In genomic region chr22:45923212-45923611, GRCh38 we compare ENCODE assay signal across 22 cellular contexts. TPM values are rescaled to one million over a fixed set of nuclear protein-coding genes. Genes with fewer than 3 reads are reported as not detected.
DNase-seq lines count a peak whose midpoint lies in the region; ATAC-seq, FAIRE-seq and TF ChIP-seq lines count a peak whose summit lies in the region.
"Had no signal": no experiment of that assay in that cellular context is flagged by ENCODE, and none has a peak within 500 bp of the region (broad histone marks: within the 10 kb centered on the region; RNA-seq: fewer than 3 reads in every experiment).

No MANE protein-coding gene starts in this region.

- H3K14ac ChIP-seq in mesenchymal stem cell (ENCODE audit: low read length in 2 of 2), result no peak overlapping the region
- no peak overlapping the region for H3K14ac ChIP-seq in neuronal stem cell (ENCODE audit: low read length)

- no peaks in the 10 kb centered on the region for H3K79me2 ChIP-seq in HepG2 (ENCODE audit: insufficient read depth, low read length)

- TF ChIP-seq POLR2A in HepG2 (IDR thresholded peaks at IDR 0.05; ENCODE audit: insufficient read depth in 1 of 2, low read depth in 2 of 2, low read length in 2 of 2) (no peak), right lobe of liver (IDR thresholded peaks at IDR 0.05) (no peak), heart left ventricle (IDR thresholded peaks at IDR 0.05) (no peak)

- no peak overlapping the region for H4K8ac ChIP-seq in mesenchymal stem cell (ENCODE audit: low read length)
- H4K8ac ChIP-seq in neuronal stem cell (ENCODE audit: low read depth, low read length), result peak overlapping the region; percentile 52

- H2BK5ac ChIP-seq in mesenchymal stem cell (ENCODE audit: low read depth, low read length, poor library complexity, severe bottlenecking), result no peak overlapping the region
- no peak overlapping the region for H2BK5ac ChIP-seq in neuronal stem cell (ENCODE audit: low read length)

- H2AFZ ChIP-seq in HepG2 (ENCODE audit: low read length) (no peak overlapping the region), mesenchymal stem cell (ENCODE audit: low read depth, low read length) (no peak overlapping the region), neuronal stem cell (ENCODE audit: low read length) (no peak overlapping the region)

- TF ChIP-seq CTCF in HepG2 (CRISPR knock-in tag; IDR thresholded peaks at IDR 0.05), result no peak
- no peak for TF ChIP-seq CTCF in right lobe of liver (IDR thresholded peaks at IDR 0.05)
- no peak for TF ChIP-seq CTCF in heart left ventricle (IDR thresholded peaks at IDR 0.05)

- TF ChIP-seq RAD21 in HepG2 (CRISPR knock-in tag; IDR thresholded peaks at IDR 0.05), result no peak

- CTCF ChIA-PET in HepG2 (lab: Yijun Ruan, JAX; ENCODE audit: low intra/inter-chr PET ratio, low total read pairs), result no interaction called here

- H2BK12ac ChIP-seq in mesenchymal stem cell (ENCODE audit: low read length in 2 of 2) (no peak overlapping the region), neuronal stem cell (ENCODE audit: low read length) (peak overlapping the region; percentile 14)

- DNase-seq in HepG2 (ENCODE audit: low spot score) (no peak), right lobe of liver (no peak), mesenchymal stem cell (no peak), neuronal stem cell (ENCODE audit: low spot score) (no peak), heart left ventricle (no peak)
- DNase-seq: AML-193; Caco-2; CD4-positive, alpha-beta T cell; CD8-positive, alpha-beta T cell; DMS79 treated with DMSO at 0.1 percent for 48 hours; GF-D8 had no signal

- H3K9ac ChIP-seq in HepG2 (ENCODE audit: insufficient read depth, low read depth, low read length), result no peak overlapping the region
- no peak overlapping the region for H3K9ac ChIP-seq in mesenchymal stem cell (ENCODE audit: low read length)
- H3K9ac ChIP-seq in neuronal stem cell (ENCODE audit: low read depth, low read length, poor library complexity), result no peak overlapping the region
- H3K9ac ChIP-seq: BLaER1 treated with 17β-estradiol and CSF1 and Interleukin-3, amounts not matched to agents 10 nM and 100 nM had no signal

- H3K4me1 ChIP-seq in HepG2 (ENCODE audit: insufficient read depth, low read length), result no peaks in the 10 kb centered on the region
- H3K4me1 ChIP-seq in right lobe of liver, result no peaks in the 10 kb centered on the region
- H3K4me1 ChIP-seq in mesenchymal stem cell (ENCODE audit: control insufficient read depth, insufficient read depth, low read depth, low read length), result peaks cover 66% of the 10 kb centered on the region
- peaks cover 0 to 1% of the 10 kb centered on the region in 2 donors for H3K4me1 ChIP-seq in neuronal stem cell (ENCODE audit: control insufficient read depth in 2 of 2, insufficient read depth in 1 of 2, low read depth in 1 of 2, low read length in 2 of 2)
- H3K4me1 ChIP-seq in heart left ventricle, result no peaks in the 10 kb centered on the region
- H3K4me1 ChIP-seq: Caco-2 had no signal

- no peak for ATAC-seq in HepG2
- no peak for ATAC-seq in right lobe of liver
- no peak for ATAC-seq in HG03159 (IDR thresholded peaks at IDR 0.05; ENCODE audit: unreplicated experiment)
- ATAC-seq in GM19467 (IDR thresholded peaks at IDR 0.05; ENCODE audit: unreplicated experiment), result no peak
- ATAC-seq in heart left ventricle, result no peak
- ATAC-seq: A549; CD8-positive, alpha-beta T cell had no signal

- in situ Hi-C loops in HepG2 (cut with HindIII; ENCODE audit: extremely low pct_ligation_motif_present, low pct_unique_long_range_greater_than_20kb), result no loop called here

- POLR2A ChIA-PET in HepG2 (lab: Yijun Ruan, JAX), result no interaction called here

- H3K23ac ChIP-seq in mesenchymal stem cell (ENCODE audit: low read length in 2 of 2) (no peak overlapping the region), neuronal stem cell (ENCODE audit: low read depth, low read length, poor library complexity) (no peak overlapping the region)

- H2BK15ac ChIP-seq in mesenchymal stem cell (ENCODE audit: low read depth, poor library complexity, severe bottlenecking), result no peak overlapping the region
- no peak overlapping the region for H2BK15ac ChIP-seq in neuronal stem cell (ENCODE audit: low read length)

- no peaks in the 10 kb centered on the region for H4K20me1 ChIP-seq in HepG2 (ENCODE audit: insufficient read depth, low read length)

- no peak overlapping the region for H3K4me3 ChIP-seq in HepG2 (replicated peaks in 1 of 3; ENCODE audit: insufficient read depth in 1 of 3, low read depth in 2 of 3, low read length in 3 of 3)
- H3K4me3 ChIP-seq in right lobe of liver, result no peak overlapping the region
- H3K4me3 ChIP-seq in mesenchymal stem cell (ENCODE audit: insufficient read depth in 1 of 2, low read depth in 1 of 2, low read length in 2 of 2), result no peak overlapping the region
- H3K4me3 ChIP-seq in neuronal stem cell (ENCODE audit: low read length in 2 of 2), result no peak overlapping the region
- no peak overlapping the region for H3K4me3 ChIP-seq in heart left ventricle
- H3K4me3 ChIP-seq: A549; BLaER1 treated with 17β-estradiol and CSF1 and Interleukin-3, amounts not matched to agents 10 nM and 100 nM had no signal

- peaks cover 13 to 57% of the 10 kb centered on the region in 2 experiments for H3K27me3 ChIP-seq in HepG2 (ENCODE audit: control insufficient read depth in 1 of 2, insufficient read depth in 2 of 2, low read length in 2 of 2)
- H3K27me3 ChIP-seq in right lobe of liver, result no peaks in the 10 kb centered on the region
- H3K27me3 ChIP-seq in mesenchymal stem cell (ENCODE audit: control insufficient read depth in 1 of 2, insufficient read depth in 1 of 2, low read length in 2 of 2), result peaks cover 0 to 44% of the 10 kb centered on the region in 2 experiments
- peaks cover 0 to 13% (median 0%) of the 10 kb centered on the region in 3 experiments for H3K27me3 ChIP-seq in neuronal stem cell (ENCODE audit: control insufficient read depth in 3 of 3, insufficient read depth in 3 of 3, low read depth in 1 of 3, low read length in 3 of 3)
- H3K27me3 ChIP-seq in heart left ventricle, result peaks cover 0 to 4% (median 0%) of the 10 kb centered on the region in 9 donors

- no peak overlapping the region for H4K91ac ChIP-seq in mesenchymal stem cell (ENCODE audit: low read length)
- H4K91ac ChIP-seq in neuronal stem cell (ENCODE audit: low read depth, low read length, poor library complexity), result peak overlapping the region; percentile 2

- H3K9me3 ChIP-seq in HepG2 (ENCODE audit: low read length), result no peaks in the 10 kb centered on the region
- no peaks in the 10 kb centered on the region for H3K9me3 ChIP-seq in right lobe of liver
- H3K9me3 ChIP-seq in mesenchymal stem cell (ENCODE audit: control insufficient read depth, low read length), result no peaks in the 10 kb centered on the region
- H3K9me3 ChIP-seq in neuronal stem cell (replicated peaks in 1 of 2; ENCODE audit: control insufficient read depth in 2 of 2, insufficient read depth in 1 of 2, low read depth in 1 of 2, low read length in 2 of 2), result no peaks in the 10 kb centered on the region
- no peaks in the 10 kb centered on the region for H3K9me3 ChIP-seq in heart left ventricle
- H3K9me3 ChIP-seq: A549; BLaER1 treated with 17β-estradiol and CSF1 and Interleukin-3, amounts not matched to agents 10 nM and 100 nM; Caco-2 had no signal

- H2BK120ac ChIP-seq in mesenchymal stem cell (ENCODE audit: low read depth, low read length) (no peak overlapping the region), neuronal stem cell (ENCODE audit: low read depth, low read length) (no peak overlapping the region)

- FAIRE-seq in HepG2 (lab: Jason Lieb, UNC), result no peak
- FAIRE-seq: A549, D721Med, G401.6, GM12891, GM19239 had no signal

- TF ChIP-seq EP300 in HepG2 (IDR thresholded peaks at IDR 0.05; ENCODE audit: low read depth in 2 of 2, low read length in 2 of 2) (no peak), HepG2 (CRISPR knock-in tag; IDR thresholded peaks at IDR 0.05; ENCODE audit: borderline replicate concordance) (no peak)

- 43% methylated on average over 5 of the region's 9 CpGs for WGBS in HepG2 (ENCODE audit: low lambda C conversion rate)
- no CpG with 5 or more reads among the region's 9 CpGs for WGBS in right lobe of liver (ENCODE audit: insufficient coverage, low coverage, low lambda C conversion rate, missing lambda C conversion rate)
- WGBS in mesenchymal stem cell, result 88% methylated on average over 8 of the region's 9 CpGs
- no CpG with 5 or more reads among the region's 9 CpGs for WGBS in neuronal stem cell (ENCODE audit: extremely low coverage in 2 of 2, insufficient read length in 2 of 2, insufficient replicate concordance in 1 of 2), 2 donors
- WGBS in heart left ventricle, 4 donors, result 83 to 89% (median 87%) methylated on average over 9 of the region's 9 CpGs

- no peak overlapping the region for H3K18ac ChIP-seq in mesenchymal stem cell (ENCODE audit: low read depth in 1 of 2, low read length in 2 of 2)
- peak overlapping the region; percentile 83 for H3K18ac ChIP-seq in neuronal stem cell (ENCODE audit: low read length)

- no peak overlapping the region for H3K4me2 ChIP-seq in HepG2 (ENCODE audit: low read depth, low read length)
- H3K4me2 ChIP-seq in mesenchymal stem cell (ENCODE audit: low read length, poor library complexity, severe bottlenecking), result no peak overlapping the region
- no peak overlapping the region for H3K4me2 ChIP-seq in neuronal stem cell (ENCODE audit: insufficient read depth, low read length, poor library complexity, severe bottlenecking)
- H3K4me2 ChIP-seq: A549; BLaER1 treated with 17β-estradiol and CSF1 and Interleukin-3, amounts not matched to agents 10 nM and 100 nM had no signal

- BruUV-seq in HepG2 (replicated peaks; lab: Mats Ljungman, UMichigan), result no TSS peak

- H3K27ac ChIP-seq in HepG2 (ENCODE audit: extremely low read length, insufficient read depth, low read length), result no peak overlapping the region
- H3K27ac ChIP-seq in right lobe of liver, result no peak overlapping the region
- H3K27ac ChIP-seq in mesenchymal stem cell (ENCODE audit: low read length, poor library complexity, severe bottlenecking), result peak overlapping the region; percentile 14
- no peak overlapping the region for H3K27ac ChIP-seq in neuronal stem cell (replicated peaks; ENCODE audit: low read length)
- no peak overlapping the region for H3K27ac ChIP-seq in heart left ventricle
- H3K27ac ChIP-seq: 22Rv1; BLaER1 treated with 17β-estradiol and CSF1 and Interleukin-3, amounts not matched to agents 10 nM and 100 nM; C4-2B had no signal

- intact Hi-C loops in HepG2 (cut with micrococcal nuclease; ENCODE audit: unreplicated experiment) (no loop called here), right lobe of liver (cut with DNase I) (no loop called here), heart left ventricle (cut with DNase I) (no loop called here)

- peaks cover 12% of the 10 kb centered on the region for H3K79me1 ChIP-seq in mesenchymal stem cell (replicated peaks; ENCODE audit: low read length, poor library complexity, severe bottlenecking)
- no peaks in the 10 kb centered on the region for H3K79me1 ChIP-seq in neuronal stem cell (ENCODE audit: low read depth, low read length)

- no peak overlapping the region for H3K4ac ChIP-seq in mesenchymal stem cell (ENCODE audit: low read depth in 1 of 2, low read length in 2 of 2)
- H3K4ac ChIP-seq in neuronal stem cell (ENCODE audit: low read length), result no peak overlapping the region

- H2AK5ac ChIP-seq in mesenchymal stem cell (ENCODE audit: low read length, severe bottlenecking) (no peak overlapping the region), neuronal stem cell (ENCODE audit: low read depth, low read length) (peak overlapping the region; percentile 82)

- no peaks in the 10 kb centered on the region for H3K36me3 ChIP-seq in HepG2 (replicated peaks in 1 of 2; ENCODE audit: control insufficient read depth in 1 of 2, insufficient read depth in 2 of 2, low read length in 2 of 2)
- no peaks in the 10 kb centered on the region for H3K36me3 ChIP-seq in right lobe of liver
- H3K36me3 ChIP-seq in mesenchymal stem cell (ENCODE audit: control insufficient read depth in 1 of 2, insufficient read depth in 2 of 2, low read depth in 1 of 2, low read length in 2 of 2), result peaks cover 0 to 48% of the 10 kb centered on the region in 2 experiments
- no peaks in the 10 kb centered on the region for H3K36me3 ChIP-seq in neuronal stem cell (replicated peaks in 1 of 2; ENCODE audit: control insufficient read depth in 2 of 2, insufficient read depth in 2 of 2, low read length in 2 of 2)
- no peaks in the 10 kb centered on the region for H3K36me3 ChIP-seq in heart left ventricle
- H3K36me3 ChIP-seq: BLaER1 treated with 17β-estradiol and CSF1 and Interleukin-3, amounts not matched to agents 10 nM and 100 nM had no signal

RNA-seq across cellular contexts. Expression of gene WNT7B, which starts 53.8 kb away (rescaled TPM):
- total RNA-seq in HepG2 (2016; rRNA removed; fragmentation: Illumina TruSeq; extraction: Trizol), result 0.09 and 0.24 TPM in 2 replicates
- total RNA-seq in HepG2 (2016; cell fraction: cytosol; rRNA removed; fragmentation: Illumina TruSeq; extraction: Trizol; ENCODE audit: low read depth), result 0.09 TPM in 1 of 2 replicates, not detected in the other
- 0.06 and 0.33 TPM in 2 replicates for total RNA-seq in HepG2 (2016; cell fraction: insoluble cytoplasmic fraction; rRNA removed; fragmentation: Illumina TruSeq; extraction: Trizol)
- total RNA-seq in HepG2 (2016; cell fraction: membrane; rRNA removed; fragmentation: Illumina TruSeq; extraction: Trizol), result 0.10 and 0.12 TPM in 2 replicates
- total RNA-seq in HepG2 (2016; cell fraction: nucleus; rRNA removed; fragmentation: Illumina TruSeq; extraction: Trizol), result not detected in 2 replicates
- polyA plus RNA-seq in HepG2 (2011; rRNA removed), result 0.04 TPM in 1 of 2 replicates, not detected in the other
- 0.08 and 0.17 TPM in 2 replicates for polyA plus RNA-seq in HepG2 (2011; cell fraction: cytosol; rRNA removed)
- polyA plus RNA-seq in HepG2 (2011; cell fraction: nucleus; rRNA removed), result 0.05 and 0.08 TPM in 2 replicates
- polyA plus RNA-seq in HepG2 (2012), result 0.08 TPM in 1 of 2 replicates, not detected in the other
- 0.07 and 0.10 TPM in 2 replicates for polyA plus RNA-seq in HepG2 (2016; cell fraction: cytosol; fragmentation: Illumina TruSeq; extraction: Trizol; ENCODE audit: low read depth)
- polyA plus RNA-seq in HepG2 (2016; cell fraction: insoluble cytoplasmic fraction; fragmentation: Illumina TruSeq; extraction: Trizol; ENCODE audit: low read depth), result 0.27 and 0.40 TPM in 2 replicates
- 0.12 and 0.22 TPM in 2 replicates for polyA plus RNA-seq in HepG2 (2016; cell fraction: membrane; fragmentation: Illumina TruSeq; extraction: Trizol; ENCODE audit: low read depth)
- polyA plus RNA-seq in HepG2 (2016; cell fraction: nucleus; fragmentation: Illumina TruSeq; extraction: Trizol; ENCODE audit: insufficient read depth, low read depth), result 0.25 and 0.30 TPM in 2 replicates
- 0.30 and 2.8 TPM in 2 replicates for polyA minus RNA-seq in HepG2 (2011; rRNA and poly(A)+ RNA removed; ENCODE audit: low replicate concordance)
- polyA minus RNA-seq in HepG2 (2011; cell fraction: cytosol; rRNA and poly(A)+ RNA removed), result 0.20 TPM in 1 of 2 replicates, not detected in the other
- not detected in 2 replicates for polyA minus RNA-seq in HepG2 (2011; cell fraction: nucleus; rRNA and poly(A)+ RNA removed)
- under 1 TPM in 2 of 6 experiments, not detected in 4; 0.10 to 0.12 TPM for total RNA-seq in right lobe of liver
- not detected for polyA plus RNA-seq in mesenchymal stem cell (2013, experiment 1 of 2)
- not detected for polyA plus RNA-seq in mesenchymal stem cell (2013, experiment 2 of 2)
- 8.6 TPM for polyA plus RNA-seq in neuronal stem cell (2013, experiment 1 of 2)
- polyA plus RNA-seq in neuronal stem cell (2013, experiment 2 of 2), result 8.5 TPM
- total RNA-seq in heart left ventricle, result under 1 TPM in 1 of 9 donors, not detected in 8; 0.36 TPM
- not detected for polyA plus RNA-seq in heart left ventricle
- total RNA-seq: CD4-positive, alpha-beta T cell; CD8-positive, alpha-beta T cell had no signal
- polyA plus RNA-seq: BJ had no signal
